ENCODE assay signal across 9 cellular contexts in genomic region chr14:74867673-74868072, GRCh38. TPM values are rescaled to one million over a fixed set of nuclear protein-coding genes. Genes with fewer than 3 reads are reported as not detected.
DNase-seq lines count a peak whose midpoint lies in the region; ATAC-seq and TF ChIP-seq lines count a peak whose summit lies in the region.
"Had no signal": no experiment of that assay in that cellular context is flagged by ENCODE, and none has a peak within 500 bp of the region (broad histone marks: within the 10 kb centered on the region; RNA-seq: fewer than 3 reads in every experiment).

No MANE protein-coding gene starts in this region.

- no peaks in the 10 kb centered on the region for H3K27me3 ChIP-seq in Peyer's patch
- H3K27me3 ChIP-seq: right lobe of liver had no signal

- H3K36me3 Mint-ChIP-seq in activated naive CD8-positive, alpha-beta T cell: no peaks in the 10 kb centered on the region
- no peaks in the 10 kb centered on the region for H3K36me3 Mint-ChIP-seq in WTC11

- no peak for TF ChIP-seq CTCF in Peyer's patch (IDR thresholded peaks at IDR 0.05)
- TF ChIP-seq CTCF in mucosa of descending colon (IDR thresholded peaks at IDR 0.05): no peak
- TF ChIP-seq CTCF in WTC11 (IDR thresholded peaks at IDR 0.05): no peak

- H3K4me1 Mint-ChIP-seq in activated naive CD8-positive, alpha-beta T cell (ENCODE audit: low read depth): peaks cover 26% of the 10 kb centered on the region
- no peaks in the 10 kb centered on the region for H3K4me1 Mint-ChIP-seq in WTC11

- intact Hi-C loops in mucosa of descending colon (cut with DNase I, micrococcal nuclease): no loop called here

- H3K27ac Mint-ChIP-seq in activated naive CD8-positive, alpha-beta T cell: peak overlapping the region; percentile 78
- no peak overlapping the region for H3K27ac Mint-ChIP-seq in WTC11

- no peaks in the 10 kb centered on the region for H3K9me3 Mint-ChIP-seq in activated naive CD8-positive, alpha-beta T cell (ENCODE audit: low read depth)
- peaks cover 3% of the 10 kb centered on the region; the same call in 1 of the 2 replicates for H3K9me3 Mint-ChIP-seq in WTC11

- H3K4me3 ChIP-seq in Peyer's patch: no peak overlapping the region
- H3K4me3 ChIP-seq in mucosa of descending colon: no peak overlapping the region
- H3K4me3 ChIP-seq: right lobe of liver had no signal

- ATAC-seq in mucosa of descending colon (peak; percentile 75), GM21515 (IDR thresholded peaks at IDR 0.05; ENCODE audit: unreplicated experiment) (no peak), WTC11 (no peak), GM21825 (IDR thresholded peaks at IDR 0.05; ENCODE audit: unreplicated experiment) (no peak)

- CTCF ChIA-PET in WTC11 (lab: Charles Lee): interaction anchor here (0.6 to 1.6 kb wide), 5 partner anchors 11 to 359 kb away, joined by 3 to 6 read pairs (median 4); no protein-coding TSS in a partner anchor

- peak overlapping the region; percentile 61 for H3K4me3 Mint-ChIP-seq in activated naive CD8-positive, alpha-beta T cell
- H3K4me3 Mint-ChIP-seq in WTC11: no peak overlapping the region

- POLR2A ChIA-PET in WTC11 (lab: Charles Lee): no interaction called here

- TF ChIP-seq POLR2A in Peyer's patch (IDR thresholded peaks at IDR 0.05): no peak

- H3K9me3 ChIP-seq in Peyer's patch: no peaks in the 10 kb centered on the region
- H3K9me3 ChIP-seq in mucosa of descending colon: no peaks in the 10 kb centered on the region
- H3K9me3 ChIP-seq: right lobe of liver had no signal

- no peaks in the 10 kb centered on the region for H3K36me3 ChIP-seq in Peyer's patch
- H3K36me3 ChIP-seq in mucosa of descending colon (ENCODE audit: low read depth): no peaks in the 10 kb centered on the region
- H3K36me3 ChIP-seq: right lobe of liver had no signal

- peaks cover 0 to 7% (median 0%) of the 10 kb centered on the region in 4 donors for H3K4me1 ChIP-seq in Peyer's patch
- no peaks in the 10 kb centered on the region for H3K4me1 ChIP-seq in mucosa of descending colon (ENCODE audit: low read depth)
- H3K4me1 ChIP-seq: right lobe of liver had no signal

- no peaks in the 10 kb centered on the region for H3K27me3 Mint-ChIP-seq in activated naive CD8-positive, alpha-beta T cell
- H3K27me3 Mint-ChIP-seq in WTC11 (ENCODE audit: low read depth): no peaks in the 10 kb centered on the region; the same call in none of the 2 replicates

- peak overlapping the region in 2 of 4 donors; percentile 18 to 62 for H3K27ac ChIP-seq in Peyer's patch
- H3K27ac ChIP-seq: right lobe of liver had no signal

- DNase-seq in AG08396 (ENCODE audit: low spot score) (peak; percentile 52), Peyer's patch (peak in 2 of 3 donors; percentile 37 to 83), mucosa of descending colon (peak in 2 of 3 donors; percentile 34 to 65), WTC11 (ENCODE audit: low spot score) (no peak), NCI-H146 treated with DMSO at 0.1 percent for 48 hours (lab: John Stamatoyannopoulos, UW; ENCODE audit: unreplicated experiment) (no peak)
- DNase-seq: right lobe of liver had no signal

TF ChIP-seq in WTC11, 78 proteins besides CTCF, POLR2A, EP300 and RAD21:
- TF ChIP-seq JUN (CRISPR knock-in tag; IDR thresholded peaks at IDR 0.05) (no peak), TP53 (CRISPR knock-in tag; IDR thresholded peaks at IDR 0.05) (no peak), ZMAT4 (CRISPR knock-in tag; IDR thresholded peaks at IDR 0.05) (no peak), IRF1 (CRISPR knock-in tag; IDR thresholded peaks at IDR 0.05) (no peak)

RNA-seq across cellular contexts. Expression of gene PROX2, which starts 8.3 kb away (rescaled TPM):
- not detected for total RNA-seq in Peyer's patch
- under 1 TPM in 2 of 3 donors, not detected in 1; 0.07 to 0.09 TPM for total RNA-seq in mucosa of descending colon
- 0.04 to 0.27 TPM in 2 of 3 replicates, not detected in the other for total RNA-seq in WTC11 (2021)
- total RNA-seq: right lobe of liver had no signal

RNA-seq across cellular contexts. Expression of gene DLST, which starts 14.0 kb away (rescaled TPM):
- total RNA-seq in Peyer's patch (100 to 1,000 TPM; 128 to 163 (median 154) TPM), mucosa of descending colon (100 to 1,000 TPM; 106 to 125 (median 121) TPM), WTC11 (2021) (112 to 121 TPM (median 119 TPM) in 3 replicates)

RNA-seq across cellular contexts. Expression of gene RPS6KL1, which starts 55.4 kb away (rescaled TPM):
- 10 to 100 TPM in 1 of 4 donors, 1 to 10 TPM in 3; 4.2 to 12.7 (median 6.7) TPM for total RNA-seq in Peyer's patch
- total RNA-seq in mucosa of descending colon: 10 to 100 TPM in 2 of 3 donors, 1 to 10 TPM in 1; 7.7 to 12.7 (median 11.5) TPM
- 10.6 to 12.6 TPM (median 12.2 TPM) in 3 replicates for total RNA-seq in WTC11 (2021)

Comparison
In these comparisons a context has a peak if more than half of its experiments do, and no peak if none do; other contexts are left out.
1. DNase-seq: peak in AG08396 (single experiment), Peyer's patch (2 of 3) and mucosa of descending colon (2 of 3); none in WTC11 (single experiment) and NCI-H146 treated with DMSO at 0.1 percent for 48 hours (single experiment).